Comparison of ENCODE assay signal across 20 cellular contexts in genomic region chr9:13292782-13293181, GRCh38. TPM values are rescaled to one million over a fixed set of nuclear protein-coding genes. Genes with fewer than 3 reads are reported as not detected.
DNase-seq lines count a peak whose midpoint lies in the region; ATAC-seq, FAIRE-seq and TF ChIP-seq lines count a peak whose summit lies in the region.
"Had no signal": no experiment of that assay in that cellular context is flagged by ENCODE, and none has a peak within 500 bp of the region (broad histone marks: within the 10 kb centered on the region; RNA-seq: fewer than 3 reads in every experiment).

No MANE protein-coding gene starts in this region.

- no peak for TF ChIP-seq POLR2A in H1 (IDR thresholded peaks at IDR 0.05; ENCODE audit: control extremely low read depth in 1 of 2, low read depth in 2 of 2, low read length in 2 of 2)

- no CpG with 5 or more reads among the region's 2 CpGs for WGBS in H9 (ENCODE audit: extremely low coverage, insufficient read length, low lambda C conversion rate)
- 85% methylated on average over 2 of the region's 2 CpGs; no CpG with 5 or more reads in 1 of the 2 experiments for WGBS in H1 (ENCODE audit: extremely low coverage in 1 of 2, insufficient coverage in 1 of 2, insufficient read length in 1 of 2, insufficient replicate concordance in 2 of 2, low coverage in 1 of 2, low lambda C conversion rate in 2 of 2, missing lambda C conversion rate in 1 of 2), 2 experiments

- H3K27me3 ChIP-seq in left ventricle myocardium inferior (ENCODE audit: low read depth), result no peaks in the 10 kb centered on the region
- H3K27me3 ChIP-seq in H9 (ENCODE audit: insufficient read depth, low read length), result no peaks in the 10 kb centered on the region
- H3K27me3 ChIP-seq in H1 (replicated peaks in 1 of 4; ENCODE audit: control insufficient read depth in 3 of 4, extremely low read depth in 1 of 4, insufficient read depth in 3 of 4, low read length in 3 of 4), result no peaks in the 10 kb centered on the region

- H3K4me1 Mint-ChIP-seq in H9, result no peaks in the 10 kb centered on the region

- H4K8ac ChIP-seq in H9 (replicated peaks; ENCODE audit: insufficient read length, low read depth, low read length) (no peak overlapping the region), H1 (ENCODE audit: extremely low read depth, insufficient read depth, low read length) (no peak overlapping the region)

- H3K23ac ChIP-seq in H9 (ENCODE audit: insufficient read length, low read depth, low read length) (no peak overlapping the region), H1 (ENCODE audit: insufficient read length) (no peak overlapping the region)

- H3K36me3 ChIP-seq in left ventricle myocardium inferior (no peaks in the 10 kb centered on the region), H1 (ENCODE audit: control insufficient read depth in 2 of 4, insufficient read depth in 4 of 4, low read length in 3 of 4) (no peaks in the 10 kb centered on the region)

- no peaks in the 10 kb centered on the region for H3K27me3 Mint-ChIP-seq in H9 (ENCODE audit: low read depth)
- H3K27me3 Mint-ChIP-seq: CD4-positive, alpha-beta T cell had no signal

- H3K56ac ChIP-seq in H9 (ENCODE audit: insufficient read length, low read depth, low read length) (no peak overlapping the region), H1 (replicated peaks; ENCODE audit: insufficient read length, low read depth, low read length) (no peak overlapping the region)

- H2AK5ac ChIP-seq in H9 (ENCODE audit: insufficient read length, low read length) (no peak overlapping the region), H1 (ENCODE audit: low read depth, low read length) (no peak overlapping the region)

- H2AFZ ChIP-seq in H9 (ENCODE audit: low read length) (no peak overlapping the region), H1 (ENCODE audit: low read length) (0 out of 2 replicates have a peak overlapping the region, but pooled peaks have one; percentile 59)

- POLR2A ChIA-PET in H1 (lab: Charles Lee; ENCODE audit: partially characterized antibody), result no interaction called here

- no peak for FAIRE-seq in H1 (lab: Jason Lieb, UNC)
- FAIRE-seq: D721Med, G401.6, GM12891, GM19239, H54 had no signal

- no peak overlapping the region for H3K4me3 Mint-ChIP-seq in H9
- H3K4me3 Mint-ChIP-seq: CD4-positive, alpha-beta T cell; HFFc6 had no signal

- ATAC-seq in Right ventricle myocardium inferior (peak; percentile 86), left ventricle myocardium superior (peak; percentile 89)
- ATAC-seq: HCT116 had no signal

- H2BK5ac ChIP-seq in H9 (ENCODE audit: insufficient read length, low read length), result no peak overlapping the region
- no peak overlapping the region for H2BK5ac ChIP-seq in H1 (ENCODE audit: low read depth, low read length)

- H2BK120ac ChIP-seq in H9 (ENCODE audit: low read depth, low read length, poor library complexity, severe bottlenecking) (no peak overlapping the region), H1 (replicated peaks; ENCODE audit: low read depth, low read length) (no peak overlapping the region)

- H3K9me3 Mint-ChIP-seq in H9, result peaks cover 11 to 14% of the 10 kb centered on the region in 2 experiments; a peak in 4 of 5 replicates

- TF ChIP-seq CTCF in left ventricle myocardium inferior (IDR thresholded peaks at IDR 0.05; ENCODE audit: borderline replicate concordance), result no peak
- TF ChIP-seq CTCF in H9 (conservative IDR thresholded peaks at IDR 0.05), result no peak
- no peak for TF ChIP-seq CTCF in H1 (IDR thresholded peaks at IDR 0.05; ENCODE audit: control extremely low read depth in 1 of 3, insufficient read depth in 1 of 3, low read depth in 1 of 3, low read length in 3 of 3)

- H3K23me2 ChIP-seq in H9 (ENCODE audit: insufficient read length, low read depth, low read length, poor library complexity, severe bottlenecking) (no peaks in the 10 kb centered on the region), H1 (ENCODE audit: low read depth, low read length) (no peaks in the 10 kb centered on the region)

- H3K4me2 ChIP-seq in H9 (ENCODE audit: insufficient read depth, insufficient read length, low read length) (no peak overlapping the region), H1 (ENCODE audit: insufficient read depth in 1 of 2, low read depth in 2 of 2, low read length in 2 of 2) (no peak overlapping the region)

- CTCF ChIA-PET in H1 (lab: Charles Lee; ENCODE audit: partially characterized antibody), result interaction anchor here (0.9 to 1.7 kb wide), 3 partner anchors 9 to 1099 kb away, joined by 3 to 6 read pairs (median 3); no protein-coding TSS in a partner anchor

- H2BK12ac ChIP-seq in H9 (ENCODE audit: insufficient read length, low read depth, low read length) (no peak overlapping the region), H1 (ENCODE audit: low read depth, low read length) (no peak overlapping the region)

- H4K20me1 ChIP-seq in H9 (ENCODE audit: control insufficient read depth, insufficient read depth, insufficient read length) (no peaks in the 10 kb centered on the region), H1 (replicated peaks in 1 of 2; ENCODE audit: control insufficient read depth in 1 of 2, insufficient read depth in 2 of 2, low read length in 2 of 2) (no peaks in the 10 kb centered on the region)

- no peak overlapping the region for H3K9ac ChIP-seq in H9 (ENCODE audit: extremely low read depth, insufficient read length, low read length)
- no peak overlapping the region for H3K9ac ChIP-seq in H1 (replicated peaks in 1 of 4; ENCODE audit: extremely low read depth in 1 of 4, low read depth in 3 of 4, low read length in 3 of 4)

- H3K9me3 ChIP-seq in left ventricle myocardium inferior (replicated peaks) (no peaks in the 10 kb centered on the region), H9 (ENCODE audit: control insufficient read depth, low read depth, low read length) (no peaks in the 10 kb centered on the region), H1 (ENCODE audit: insufficient read depth in 2 of 2, low read depth in 1 of 2, low read length in 1 of 2) (peaks cover 3 to 4% of the 10 kb centered on the region in 2 experiments; a peak in 1 of 4 replicates)

- H3K36me3 Mint-ChIP-seq in H9 (ENCODE audit: insufficient read depth in 1 of 3, low read depth in 3 of 3), result peaks cover 4 to 9% (median 5%) of the 10 kb centered on the region in 3 experiments; a peak in 6 of 7 replicates

- intact Hi-C loops in Right ventricle myocardium inferior (cut with DNase I), result no loop called here
- intact Hi-C loops in left ventricle myocardium inferior (cut with micrococcal nuclease), result no loop called here
- intact Hi-C loops in left ventricle myocardium superior (cut with micrococcal nuclease), result no loop called here

- H2BK15ac ChIP-seq in H9 (ENCODE audit: low read depth, low read length) (no peak overlapping the region), H1 (ENCODE audit: low read length) (no peak overlapping the region)

- H3K18ac ChIP-seq in H9 (ENCODE audit: insufficient read length, low read depth, low read length) (no peak overlapping the region), H1 (ENCODE audit: extremely low read depth, low read length) (no peak overlapping the region)

- no peak overlapping the region for H4K5ac ChIP-seq in H9 (ENCODE audit: insufficient read length, low read depth, low read length)
- H4K5ac ChIP-seq in H1 (ENCODE audit: insufficient read length, low read depth, low read length), result no peak overlapping the region

- DNase-seq in Right ventricle myocardium inferior (ENCODE audit: missing footprints) (no peak), left ventricle myocardium inferior (no peak), H9 (no peak), H1 (ENCODE audit: low read depth in 1 of 2, low spot score in 2 of 2) (no peak), left ventricle myocardium superior (no peak), retina (no peak), NCI-H1092 (lab: John Stamatoyannopoulos, UW) (no peak)
- DNase-seq: ACHN; AML-193; Caco-2; CD4-positive, alpha-beta T cell; HFFc6 had no signal

- no peaks in the 10 kb centered on the region for H3K79me1 ChIP-seq in H9 (ENCODE audit: insufficient read depth, low read depth, low read length, poor library complexity, severe bottlenecking)
- no peaks in the 10 kb centered on the region for H3K79me1 ChIP-seq in H1 (ENCODE audit: low read depth, low read length)

- H3K27ac ChIP-seq in left ventricle myocardium inferior (replicated peaks), result no peak overlapping the region
- no peak overlapping the region for H3K27ac ChIP-seq in H9 (ENCODE audit: insufficient read length, low read depth, low read length)
- H3K27ac ChIP-seq in H1 (ENCODE audit: low read depth, low read length), result no peak overlapping the region
- H3K27ac ChIP-seq: C4-2B, HL-60 had no signal

- H3K4ac ChIP-seq in H9 (ENCODE audit: low read depth, low read length) (no peak overlapping the region), H1 (replicated peaks; ENCODE audit: insufficient read length, low read depth, low read length) (no peak overlapping the region)

- H3K27ac Mint-ChIP-seq in H9, result no peak overlapping the region
- H3K27ac Mint-ChIP-seq: CD4-positive, alpha-beta T cell; HFFc6 had no signal

- H3K4me3 ChIP-seq in left ventricle myocardium inferior (no peak overlapping the region), H1 (ENCODE audit: extremely low read depth in 1 of 4, insufficient read depth in 2 of 4, low read depth in 3 of 4, low read length in 4 of 4) (no peak overlapping the region)

- H3K14ac ChIP-seq in H9 (ENCODE audit: insufficient read depth, low read length) (no peak overlapping the region), H1 (ENCODE audit: insufficient read length) (no peak overlapping the region)

- H4K91ac ChIP-seq in H9 (ENCODE audit: insufficient read length, low read depth, low read length), result no peak overlapping the region
- H4K91ac ChIP-seq in H1 (replicated peaks; ENCODE audit: insufficient read length, low read length), result no peak overlapping the region

- no peak for TF ChIP-seq EP300 in H1 (IDR thresholded peaks at IDR 0.05; ENCODE audit: borderline replicate concordance in 1 of 2, low read depth in 2 of 2, low read length in 2 of 2)

- no peak overlapping the region for H3T11ph ChIP-seq in H9 (ENCODE audit: low read length)

- no peak for TF ChIP-seq RAD21 in H1 (IDR thresholded peaks at IDR 0.05 in 1 of 2, conservative IDR thresholded peaks at IDR 0.05 in 1 of 2; ENCODE audit: low read depth in 2 of 2, low read length in 2 of 2)

- H3K79me2 ChIP-seq in H9 (ENCODE audit: insufficient read depth, low read length) (no peaks in the 10 kb centered on the region), H1 (ENCODE audit: control insufficient read depth in 1 of 2, insufficient read depth in 2 of 2, low read length in 2 of 2) (no peaks in the 10 kb centered on the region)

- H2BK20ac ChIP-seq in H9 (ENCODE audit: low read depth, low read length, poor library complexity, severe bottlenecking), result peak overlapping the region; percentile 64
- no peak overlapping the region for H2BK20ac ChIP-seq in H1 (ENCODE audit: low read length)

- H3K4me1 ChIP-seq in left ventricle myocardium inferior (peaks cover 13% of the 10 kb centered on the region), H9 (ENCODE audit: insufficient read depth, low read length) (no peaks in the 10 kb centered on the region), H1 (replicated peaks in 1 of 4; ENCODE audit: control insufficient read depth in 3 of 4, insufficient read depth in 4 of 4, low read length in 3 of 4) (no peaks in the 10 kb centered on the region)
- H3K4me1 ChIP-seq: Caco-2 had no signal

RNA-seq across cellular contexts. Expression of gene MPDZ, which starts 13.3 kb away (rescaled TPM):
- total RNA-seq in Right ventricle myocardium inferior (62.6 TPM), left ventricle myocardium inferior (70.7 TPM), H9 (2021) (46.7 and 46.9 TPM in 2 replicates), left ventricle myocardium superior (68.4 TPM)
- total RNA-seq in H1 (2021; fragmentation: NEBNext Ultra II Directional; extraction: Animal tissue kit (Norgen Biotek cat#: 25700)), result 39.4 and 40.3 TPM in 2 replicates
- 12.0 and 14.6 TPM in 2 replicates for polyA plus RNA-seq in H1 (2011; rRNA removed)
- 24.3 TPM for polyA plus RNA-seq in H1 (2011; cell fraction: cytosol; rRNA removed)
- 24.2 TPM for polyA plus RNA-seq in H1 (2011; cell fraction: nucleus; rRNA removed)
- polyA plus RNA-seq in H1 (2012, experiment 1 of 2), result 24.3 to 34.0 TPM (median 30.5 TPM) in 4 replicates
- 1.4 TPM for polyA plus RNA-seq in H1 (2012, experiment 2 of 2)
- polyA plus RNA-seq in H1 (2013, experiment 1 of 2), result 24.4 TPM
- polyA plus RNA-seq in H1 (2013, experiment 2 of 2), result 28.5 TPM
- polyA minus RNA-seq in H1 (2011; rRNA and poly(A)+ RNA removed), result 57.8 and 81.1 TPM in 2 replicates
- 32.7 TPM for polyA minus RNA-seq in H1 (2011; cell fraction: cytosol; rRNA and poly(A)+ RNA removed)
- 64.9 TPM for polyA minus RNA-seq in H1 (2011; cell fraction: nucleus; rRNA and poly(A)+ RNA removed)
- total RNA-seq: Caco-2; CD4-positive, alpha-beta T cell had no signal
